ENCODE assay signal across 22 cellular contexts in the genomic region with DNA sequence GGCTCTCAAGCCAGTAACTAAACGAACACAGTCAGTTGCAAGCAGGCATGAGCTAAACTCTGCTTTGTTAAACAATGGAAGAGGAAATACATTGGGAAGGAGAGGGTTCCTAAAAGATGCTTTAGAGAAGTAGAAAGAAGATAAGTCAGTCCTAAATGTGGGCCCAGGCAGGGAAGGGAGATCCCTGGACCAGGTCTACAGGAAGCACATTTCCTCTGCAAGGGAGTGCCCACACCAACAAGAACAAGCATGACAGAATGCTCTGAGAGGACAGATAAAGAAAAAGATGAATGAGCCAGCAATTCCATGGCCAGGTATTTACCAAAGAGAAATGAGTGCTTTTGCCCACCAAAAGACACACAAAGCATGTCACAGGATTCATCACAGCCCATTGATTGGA.
DNase-seq lines count a peak whose midpoint lies in the region; ATAC-seq, FAIRE-seq and TF ChIP-seq lines count a peak whose summit lies in the region.
"Had no signal": no experiment of that assay in that cellular context is flagged by ENCODE, and none has a peak within 500 bp of the region (broad histone marks: within the 10 kb centered on the region; RNA-seq: fewer than 3 reads in every experiment).

No MANE protein-coding gene starts in this region.

- H3K27ac ChIP-seq in rectal smooth muscle tissue (ENCODE audit: low read depth, low read length) = peak overlapping the region; percentile 75
- no peak overlapping the region for H3K27ac ChIP-seq in lower lobe of right lung
- H3K27ac ChIP-seq: body of pancreas, ovary, upper lobe of right lung had no signal

- peaks cover 4% of the 10 kb centered on the region for H3K9me3 ChIP-seq in lower lobe of right lung
- H3K9me3 ChIP-seq: body of pancreas, ovary, upper lobe of right lung had no signal

- H3K4me3 ChIP-seq in rectal smooth muscle tissue (ENCODE audit: low read length) (no peak overlapping the region), lower lobe of right lung (no peak overlapping the region)
- H3K4me3 ChIP-seq: body of pancreas, ovary, upper lobe of right lung had no signal

- no peak for TF ChIP-seq POLR2A in H54 (IDR thresholded peaks at IDR 0.05; ENCODE audit: low read depth, low read length)

- H3K27me3 ChIP-seq in rectal smooth muscle tissue (ENCODE audit: control insufficient read depth, insufficient read depth, low read length) (no peaks in the 10 kb centered on the region), lower lobe of right lung (ENCODE audit: low read depth) (no peaks in the 10 kb centered on the region)
- H3K27me3 ChIP-seq: body of pancreas, ovary, upper lobe of right lung had no signal

- H3K36me3 Mint-ChIP-seq in glutamatergic neuron (ENCODE audit: unreplicated experiment) = no peaks in the 10 kb centered on the region

- peaks cover 6% of the 10 kb centered on the region for H3K4me1 Mint-ChIP-seq in glutamatergic neuron (ENCODE audit: low read depth, unreplicated experiment)

- H3K4me1 ChIP-seq in rectal smooth muscle tissue (ENCODE audit: control insufficient read depth, insufficient read depth, low read length) (peaks cover 27% of the 10 kb centered on the region), lower lobe of right lung (peaks cover 5% of the 10 kb centered on the region)

- FAIRE-seq in H54 (lab: Jason Lieb, UNC) = no peak
- FAIRE-seq: D721Med, frontal cortex had no signal

- TF ChIP-seq CTCF in glutamatergic neuron (IDR thresholded peaks at IDR 0.05; ENCODE audit: partially characterized antibody, unreplicated experiment) (no peak), lower lobe of right lung (IDR thresholded peaks at IDR 0.05) (no peak)

- H3K36me3 ChIP-seq in rectal smooth muscle tissue (ENCODE audit: control insufficient read depth, insufficient read depth, low read length) (no peaks in the 10 kb centered on the region), lower lobe of right lung (no peaks in the 10 kb centered on the region)
- H3K36me3 ChIP-seq: ovary, upper lobe of right lung had no signal

- intact Hi-C loops in lower lobe of right lung (cut with DNase I) = no loop called here

- no peaks in the 10 kb centered on the region for H3K9me3 Mint-ChIP-seq in glutamatergic neuron (ENCODE audit: unreplicated experiment)

- peaks cover 3% of the 10 kb centered on the region for H3K27me3 Mint-ChIP-seq in glutamatergic neuron (ENCODE audit: unreplicated experiment)
- H3K27me3 Mint-ChIP-seq: activated CD4-positive, alpha-beta T cell treated with anti-CD3 and anti-CD28 coated beads for 36 hours; activated CD8-positive, alpha-beta memory T cell treated with anti-CD3 and anti-CD28 coated beads, Interleukin-2, amount 10 ng/mL, durations not matched to agents 7 days and 5 days; activated T-helper 17 cell treated with anti-CD3 and anti-CD28 coated beads, Interleukin-2, amount 50 U/mL, for 72 hours had no signal

- peak overlapping the region; percentile 57 for H3K27ac Mint-ChIP-seq in glutamatergic neuron (ENCODE audit: unreplicated experiment)
- H3K27ac Mint-ChIP-seq: activated CD4-positive, alpha-beta T cell treated with anti-CD3 and anti-CD28 coated beads for 36 hours; activated CD8-positive, alpha-beta memory T cell treated with anti-CD3 and anti-CD28 coated beads, Interleukin-2, amount 10 ng/mL, durations not matched to agents 7 days and 5 days; activated T-helper 17 cell treated with anti-CD3 and anti-CD28 coated beads, Interleukin-2, amount 50 U/mL, for 72 hours had no signal

- ATAC-seq in lower lobe of right lung (no peak), GM21390 (IDR thresholded peaks at IDR 0.05; ENCODE audit: unreplicated experiment) (no peak)
- ATAC-seq: activated CD4-positive, alpha-beta T cell treated with anti-CD3 and anti-CD28 coated beads for 36 hours; activated CD8-positive, alpha-beta memory T cell treated with anti-CD3 and anti-CD28 coated beads, Interleukin-2, amount 10 ng/mL, durations not matched to agents 7 days and 5 days; activated T-helper 17 cell treated with anti-CD3 and anti-CD28 coated beads, Interleukin-2, amount 50 U/mL, for 72 hours; body of pancreas; left lobe of liver; upper lobe of right lung had no signal

- DNase-seq in NCI-H1105 (lab: John Stamatoyannopoulos, UW) (peak; percentile 22), NCI-H1105 treated with DMSO at 0.1 percent for 48 hours (lab: John Stamatoyannopoulos, UW) (no peak), NCI-H226 (peak; percentile 11), glutamatergic neuron (no peak), H54 (ENCODE audit: insufficient read length, low spot score) (no peak), lower lobe of right lung (no peak)
- DNase-seq: 8988T; activated CD4-positive, alpha-beta T cell treated with anti-CD3 and anti-CD28 coated beads for 36 hours; activated CD8-positive, alpha-beta memory T cell treated with anti-CD3 and anti-CD28 coated beads, Interleukin-2, amount 10 ng/mL, durations not matched to agents 7 days and 5 days; body of pancreas; H9; NCI-H1694; NCI-H2227 treated with DMSO at 0.1 percent for 48 hours; ovary; stimulated activated naive CD4-positive, alpha-beta T cell treated with Interleukin-2 at 50 U/mL for 16 hours; upper lobe of right lung had no signal

- H3K4me3 Mint-ChIP-seq in glutamatergic neuron (ENCODE audit: unreplicated experiment) = no peak overlapping the region
- H3K4me3 Mint-ChIP-seq: activated CD4-positive, alpha-beta T cell treated with anti-CD3 and anti-CD28 coated beads for 36 hours; activated CD8-positive, alpha-beta memory T cell treated with anti-CD3 and anti-CD28 coated beads, Interleukin-2, amount 10 ng/mL, durations not matched to agents 7 days and 5 days; activated T-helper 17 cell treated with anti-CD3 and anti-CD28 coated beads, Interleukin-2, amount 50 U/mL, for 72 hours; H9 had no signal

- no peak overlapping the region for H3K9ac ChIP-seq in rectal smooth muscle tissue (ENCODE audit: low read length)

Comparison
In these comparisons a context has a peak if more than half of its experiments do, and no peak if none do; other contexts are left out.
1. DNase-seq: peak in NCI-H1105 (single experiment) and NCI-H226 (single experiment); none in NCI-H1105 treated with DMSO at 0.1 percent for 48 hours (single experiment), glutamatergic neuron (single experiment), H54 (single experiment) and lower lobe of right lung (single experiment).